Comparison of ENCODE assay signal across 18 cellular contexts in genomic region chr16:65817799-65818198, GRCh38.
DNase-seq lines count a peak whose midpoint lies in the region; ATAC-seq, FAIRE-seq and TF ChIP-seq lines count a peak whose summit lies in the region.
"Had no signal": no experiment of that assay in that cellular context is flagged by ENCODE, and none has a peak within 500 bp of the region (broad histone marks: within the 10 kb centered on the region; RNA-seq: fewer than 3 reads in every experiment).

No MANE protein-coding gene starts in this region.

- in situ Hi-C loops in K562 (cut with MboI), result no loop called here

- H3K27me3 ChIP-seq in HUES48 (ENCODE audit: control insufficient read depth, insufficient read depth, low read length) (no peaks in the 10 kb centered on the region), K562 (ENCODE audit: control insufficient read depth in 2 of 2, insufficient read depth in 2 of 2, low read length in 2 of 2) (no peaks in the 10 kb centered on the region), iPS-20b (ENCODE audit: insufficient read depth, low read length) (no peaks in the 10 kb centered on the region)

- ATAC-seq in K562, result no peak
- no peak for ATAC-seq in WTC11
- ATAC-seq in GM19467 (IDR thresholded peaks at IDR 0.05; ENCODE audit: unreplicated experiment), result no peak
- no peak for ATAC-seq in HG03135 (IDR thresholded peaks at IDR 0.05; ENCODE audit: unreplicated experiment)

- H3K9me3 Mint-ChIP-seq in WTC11, result peaks cover 21% of the 10 kb centered on the region
- H3K9me3 Mint-ChIP-seq: HFFc6 had no signal

- no peak overlapping the region for H3K4me2 ChIP-seq in K562 (ENCODE audit: insufficient read depth, low read length)

- no peak for TF ChIP-seq CTCF in K562 (IDR thresholded peaks at IDR 0.05 in 2 of 3, conservative IDR thresholded peaks at IDR 0.05 in 1 of 3; ENCODE audit: insufficient read depth in 2 of 3, low read depth in 1 of 3, low read length in 3 of 3)
- TF ChIP-seq CTCF in WTC11 (IDR thresholded peaks at IDR 0.05), result no peak

- TF ChIP-seq RAD21 in K562 (CRISPR knock-in tag; conservative IDR thresholded peaks at IDR 0.05 in 1 of 2, IDR thresholded peaks at IDR 0.05 in 1 of 2), result no peak

- no peak overlapping the region for H3K9ac ChIP-seq in HUES48 (ENCODE audit: low read depth, low read length)
- H3K9ac ChIP-seq in K562 (ENCODE audit: insufficient read depth in 1 of 2, low read depth in 2 of 2, low read length in 2 of 2), result no peak overlapping the region
- H3K9ac ChIP-seq in iPS-20b (ENCODE audit: low read depth, low read length), result no peak overlapping the region
- H3K9ac ChIP-seq: GM23248 had no signal

- POLR2A ChIA-PET in K562 (lab: Yijun Ruan, JAX) (no interaction called here), WTC11 (lab: Charles Lee) (no interaction called here)

- intact Hi-C loops in K562 (cut with micrococcal nuclease), result no loop called here

- H3K4me3 Mint-ChIP-seq in WTC11, result no peak overlapping the region
- H3K4me3 Mint-ChIP-seq: CD4-positive, alpha-beta memory T cell; HFFc6 had no signal

- no peaks in the 10 kb centered on the region for H3K9me1 ChIP-seq in K562 (ENCODE audit: control insufficient read depth, insufficient read depth, low read length)

- H3K27ac ChIP-seq in HUES48 (ENCODE audit: low read depth, low read length), result peak overlapping the region; percentile 65
- H3K27ac ChIP-seq in K562 (ENCODE audit: extremely low read depth, low read depth, low read length), result no peak overlapping the region
- H3K27ac ChIP-seq in iPS-20b (ENCODE audit: low read length), result no peak overlapping the region
- H3K27ac ChIP-seq: GM23248 had no signal

- no peaks in the 10 kb centered on the region for H3K79me2 ChIP-seq in K562 (ENCODE audit: control insufficient read depth, insufficient read depth, low read length)

- H3K4me3 ChIP-seq in HUES48 (ENCODE audit: low read depth, low read length), result no peak overlapping the region
- H3K4me3 ChIP-seq in K562, result no peak overlapping the region
- peak overlapping the region; percentile 7; the same call in 1 of the 2 replicates for H3K4me3 ChIP-seq in iPS-20b (ENCODE audit: low read length)
- H3K4me3 ChIP-seq: GM23248, HAP-1 had no signal

- no peaks in the 10 kb centered on the region for H3K36me3 ChIP-seq in HUES48 (ENCODE audit: control insufficient read depth, insufficient read depth, low read length)
- H3K36me3 ChIP-seq in K562 (ENCODE audit: control insufficient read depth, insufficient read depth, low read length), result no peaks in the 10 kb centered on the region
- no peaks in the 10 kb centered on the region for H3K36me3 ChIP-seq in iPS-20b (ENCODE audit: insufficient read depth, low read depth, low read length)
- H3K36me3 ChIP-seq: HAP-1 had no signal

- no peak for FAIRE-seq in K562 (lab: Jason Lieb, UNC)
- FAIRE-seq: GM12891, H54 had no signal

- peaks cover 7% of the 10 kb centered on the region for H3K36me3 Mint-ChIP-seq in WTC11
- H3K36me3 Mint-ChIP-seq: CD4-positive, alpha-beta memory T cell had no signal

- no peaks in the 10 kb centered on the region for H3K27me3 Mint-ChIP-seq in WTC11 (ENCODE audit: low read depth)
- H3K27me3 Mint-ChIP-seq: CD4-positive, alpha-beta memory T cell had no signal

- H3K27ac Mint-ChIP-seq in WTC11, result no peak overlapping the region
- H3K27ac Mint-ChIP-seq: CD4-positive, alpha-beta memory T cell; HFFc6 had no signal

- no peak for TF ChIP-seq EP300 in K562 (IDR thresholded peaks at IDR 0.05; ENCODE audit: low read length)

- DNase-seq in K562 (ENCODE audit: extremely low read depth in 1 of 4, low spot score in 3 of 4) (no peak), WTC11 (ENCODE audit: low spot score) (no peak)
- DNase-seq: C1 segment of cervical spinal cord; Calu3; CD4-positive, alpha-beta memory T cell; COR-L47; DMS53; DMS79 treated with DMSO at 0.1 percent for 48 hours; GF-D8; GM23248; HFFc6 had no signal

- H3K4me1 ChIP-seq in HUES48 (ENCODE audit: control insufficient read depth, insufficient read depth, low read length), result peaks cover 15% of the 10 kb centered on the region
- H3K4me1 ChIP-seq in K562 (replicated peaks in 1 of 2; ENCODE audit: control insufficient read depth in 2 of 2, insufficient read depth in 2 of 2, low read length in 2 of 2), result no peaks in the 10 kb centered on the region; a peak in 1 of 5 replicates
- peaks cover 12% of the 10 kb centered on the region; the same call in 1 of the 2 replicates for H3K4me1 ChIP-seq in iPS-20b (ENCODE audit: insufficient read depth, low read length)
- H3K4me1 ChIP-seq: HAP-1 had no signal

- H2AFZ ChIP-seq in K562 (ENCODE audit: low read depth, low read length), result 0 out of 2 replicates have a peak overlapping the region, but pooled peaks have one; percentile 24
- H2AFZ ChIP-seq: GM23248 had no signal

- CTCF ChIA-PET in K562 (lab: Yijun Ruan, JAX; ENCODE audit: low intra/inter-chr PET ratio) (no interaction called here), WTC11 (lab: Charles Lee) (no interaction called here)

- no TSS peak for BruUV-seq in K562 (replicated peaks; lab: Mats Ljungman, UMichigan)

- WGBS in K562 (ENCODE audit: insufficient coverage, low coverage, missing lambda C conversion rate), result 8% methylated on average over 2 of the region's 2 CpGs

- no peak for TF ChIP-seq POLR2A in K562 (conservative IDR thresholded peaks at IDR 0.05)

- H4K20me1 ChIP-seq in K562 (replicated peaks; ENCODE audit: control insufficient read depth, insufficient read depth, low read length), result no peaks in the 10 kb centered on the region

- H3K4me1 Mint-ChIP-seq in WTC11, result peaks cover 33% of the 10 kb centered on the region
- H3K4me1 Mint-ChIP-seq: CD4-positive, alpha-beta memory T cell had no signal

- no peaks in the 10 kb centered on the region for H3K9me3 ChIP-seq in HUES48 (ENCODE audit: control insufficient read depth, insufficient read depth, low read length)
- H3K9me3 ChIP-seq in K562 (replicated peaks; ENCODE audit: control insufficient read depth, insufficient read depth, low read depth, low read length), result no peaks in the 10 kb centered on the region
- H3K9me3 ChIP-seq in iPS-20b (ENCODE audit: insufficient read depth, low read depth, low read length), result no peaks in the 10 kb centered on the region; the same call in 1 of the 2 replicates
- H3K9me3 ChIP-seq: HAP-1 had no signal

TF ChIP-seq in WTC11, 78 proteins besides CTCF, POLR2A, EP300 and RAD21 (continues in another document):
- no peak for TF ChIP-seq STAT6 (CRISPR knock-in tag; conservative IDR thresholded peaks at IDR 0.05; ENCODE audit: low read depth)
- no peak for TF ChIP-seq FOXK1 (CRISPR knock-in tag; IDR thresholded peaks at IDR 0.05)
- no peak for TF ChIP-seq ATF3 (CRISPR knock-in tag; conservative IDR thresholded peaks at IDR 0.05)
- no peak for TF ChIP-seq CBFB (CRISPR knock-in tag; IDR thresholded peaks at IDR 0.05; ENCODE audit: low read depth)
- no peak for TF ChIP-seq SMAD3 (CRISPR knock-in tag; IDR thresholded peaks at IDR 0.05; ENCODE audit: borderline replicate concordance)
- no peak for TF ChIP-seq SP1 (CRISPR knock-in tag; conservative IDR thresholded peaks at IDR 0.05)
- no peak for TF ChIP-seq CREM (CRISPR knock-in tag; IDR thresholded peaks at IDR 0.05)
